Comparison of ENCODE assay signal across 9 cellular contexts in the genomic region with DNA sequence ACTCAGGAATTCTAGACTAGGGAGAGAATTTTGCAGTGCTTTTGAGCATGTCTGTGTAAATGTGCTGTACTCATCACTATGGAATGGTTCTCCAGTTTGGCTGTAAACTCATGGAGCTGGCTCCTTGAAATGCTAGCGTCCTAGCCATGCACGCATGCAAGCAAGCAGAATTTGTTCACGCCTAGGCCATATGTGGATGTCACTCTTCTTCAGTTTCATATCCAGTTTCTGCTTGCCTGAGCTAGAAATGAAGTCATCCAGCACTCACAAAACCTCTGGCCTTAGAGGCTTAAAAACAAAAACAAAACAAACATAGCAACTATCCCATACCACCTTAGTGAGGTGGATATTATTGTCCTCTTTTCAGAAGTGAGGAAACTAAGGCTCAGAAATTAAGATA. TPM values are rescaled to one million over a fixed set of nuclear protein-coding genes. Genes with fewer than 3 reads are reported as not detected.
A peak's percentile ranks its signal among the peaks of the same experiment; 100 is the strongest.
DNase-seq lines count a peak whose midpoint lies in the region; ATAC-seq and TF ChIP-seq lines count a peak whose summit lies in the region.
"Not testable (repeated sequence)": the region's sequence is repeated elsewhere in the genome, so short reads cannot be mapped to it uniquely, and the experiment has no call there.
"Had no signal": no experiment of that assay in that cellular context is flagged by ENCODE, and none has a peak within 500 bp of the region (broad histone marks: within the 10 kb centered on the region; RNA-seq: fewer than 3 reads in every experiment).

No MANE protein-coding gene starts in this region.

- H3K4me3 Mint-ChIP-seq in stimulated activated naive B cell treated with anti-CD40 and anti-IgM and Interleukin-4, amounts not matched to agents 10 μg/mL and 1 μg/mL and 100 μg/mL, for 72 hours, result not testable (repeated sequence)

- H3K9me3 ChIP-seq in OCI-LY3 (ENCODE audit: insufficient read depth, low read length), result not testable (repeated sequence)

- not testable (repeated sequence) for H4K20me1 ChIP-seq in OCI-LY3 (ENCODE audit: insufficient read depth, low read length)

- TF ChIP-seq CTCF in OCI-LY3 (IDR thresholded peaks at IDR 0.05; ENCODE audit: low read depth, low read length), result not testable (repeated sequence)

- not testable (repeated sequence) for H3K9ac ChIP-seq in OCI-LY3 (ENCODE audit: low read length)

- not testable (repeated sequence) for H3K79me2 ChIP-seq in OCI-LY3 (ENCODE audit: low read length)

- intact Hi-C loops in Right ventricle myocardium superior (cut with DNase I), result not testable (repeated sequence)

- DNase-seq in Right ventricle myocardium superior; stimulated activated naive B cell treated with anti-CD40 and anti-IgM and Interleukin-4, amounts not matched to agents 10 μg/mL and 1 μg/mL and 100 μg/mL, for 72 hours: not testable (repeated sequence)

- not testable (repeated sequence) for H3K27me3 ChIP-seq in OCI-LY3 (ENCODE audit: low read depth, low read length)

- H3K36me3 ChIP-seq in OCI-LY3 (replicated peaks; ENCODE audit: low read depth, low read length), result not testable (repeated sequence)

- not testable (repeated sequence) for H3K4me3 ChIP-seq in OCI-LY3 (ENCODE audit: low read length)

- H3K4me1 ChIP-seq in OCI-LY3 (ENCODE audit: low read length), result not testable (repeated sequence)

- H3K36me3 Mint-ChIP-seq in stimulated activated naive B cell treated with anti-CD40 and anti-IgM and Interleukin-4, amounts not matched to agents 10 μg/mL and 1 μg/mL and 100 μg/mL, for 72 hours, result not testable (repeated sequence)

- H3K27ac ChIP-seq in OCI-LY3 (ENCODE audit: low read length), result not testable (repeated sequence)

- H3K27me3 Mint-ChIP-seq in stimulated activated naive B cell treated with anti-CD40 and anti-IgM and Interleukin-4, amounts not matched to agents 10 μg/mL and 1 μg/mL and 100 μg/mL, for 72 hours, result not testable (repeated sequence)

- H2AFZ ChIP-seq in OCI-LY3 (ENCODE audit: low read depth, low read length), result not testable (repeated sequence)

- ATAC-seq in GM18511 (IDR thresholded peaks at IDR 0.05; ENCODE audit: unreplicated experiment), result peak; percentile 66
- ATAC-seq in GM19397 (IDR thresholded peaks at IDR 0.05; ENCODE audit: unreplicated experiment), result peak; percentile 37
- peak; percentile 42 for ATAC-seq in GM21529 (IDR thresholded peaks at IDR 0.05; ENCODE audit: unreplicated experiment)
- peak; percentile 45 for ATAC-seq in HG02885 (IDR thresholded peaks at IDR 0.05; ENCODE audit: poor library complexity, unreplicated experiment)
- ATAC-seq in HG03342 (IDR thresholded peaks at IDR 0.05; ENCODE audit: unreplicated experiment), result peak; percentile 58
- ATAC-seq in Right ventricle myocardium superior (ENCODE audit: poor library complexity), result peak; percentile 34
- peak; percentile 62 to 68 for ATAC-seq in stimulated activated naive B cell treated with anti-CD40 and anti-IgM and Interleukin-4, amounts not matched to agents 10 μg/mL and 1 μg/mL and 100 μg/mL, for 72 hours (replicated peaks)

- not testable (repeated sequence) for H3K27ac Mint-ChIP-seq in stimulated activated naive B cell treated with anti-CD40 and anti-IgM and Interleukin-4, amounts not matched to agents 10 μg/mL and 1 μg/mL and 100 μg/mL, for 72 hours

- H3K4me1 Mint-ChIP-seq in stimulated activated naive B cell treated with anti-CD40 and anti-IgM and Interleukin-4, amounts not matched to agents 10 μg/mL and 1 μg/mL and 100 μg/mL, for 72 hours, result not testable (repeated sequence)

- peak overlapping the region; percentile 39; the same call in 1 of the 2 replicates for H3K4me2 ChIP-seq in OCI-LY3 (ENCODE audit: low read length)

- not testable (repeated sequence) for H3K9me3 Mint-ChIP-seq in stimulated activated naive B cell treated with anti-CD40 and anti-IgM and Interleukin-4, amounts not matched to agents 10 μg/mL and 1 μg/mL and 100 μg/mL, for 72 hours

RNA-seq across cellular contexts. Expression of gene FAM72C, which starts 37.6 kb away (rescaled TPM):
- not detected for total RNA-seq in Right ventricle myocardium superior
- total RNA-seq: right cardiac atrium had no signal
